In the genomic region with DNA sequence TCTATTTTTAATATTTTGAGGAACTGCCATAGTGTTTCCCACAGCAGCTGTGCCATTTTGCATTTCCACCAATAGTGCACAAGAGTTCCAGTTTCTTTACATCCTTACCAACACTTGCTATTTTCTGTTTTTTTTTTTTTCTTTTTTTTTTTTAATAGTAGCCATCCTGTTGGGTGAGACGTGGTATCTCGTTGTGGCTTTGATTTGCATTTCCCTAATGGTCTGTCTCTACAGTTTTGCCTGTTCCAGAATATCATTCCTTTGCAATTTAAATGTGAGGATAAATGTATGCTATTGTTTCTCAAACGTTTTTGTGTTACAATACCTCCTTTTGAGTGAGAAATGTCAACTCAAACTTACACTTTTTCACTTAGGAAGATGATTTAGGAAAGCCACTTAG, we compare ENCODE assay signal across 20 cellular contexts. TPM values are rescaled to one million over a fixed set of nuclear protein-coding genes. Genes with fewer than 3 reads are reported as not detected.
"Had no signal": no experiment of that assay in that cellular context is flagged by ENCODE, and none has a peak within 500 bp of the region (broad histone marks: within the 10 kb centered on the region; RNA-seq: fewer than 3 reads in every experiment).

No MANE protein-coding gene starts in this region.

- H3K4me2 ChIP-seq: neural progenitor cell, smooth muscle cell had no signal

- H3K4me3 ChIP-seq: esophagus squamous epithelium, lung, neural progenitor cell, pancreas, smooth muscle cell, suprapubic skin, tibial artery, upper lobe of left lung, uterus had no signal

- ATAC-seq: left cardiac atrium; left ventricle myocardium superior; natural killer cell treated with Interleukin-12 subunit alpha and Interleukin-12 subunit beta and Interleukin-15 and Interleukin-18, amount 100 ng/mL, for 72 hours; right cardiac atrium had no signal

- FAIRE-seq: kidney, pancreas had no signal

- H3K9me3 ChIP-seq: esophagus squamous epithelium, pancreas, suprapubic skin, tibial artery, upper lobe of left lung, uterus had no signal

- H3K36me3 ChIP-seq: uterus had no signal

- H3K9ac ChIP-seq: neural progenitor cell had no signal

- H3K4me1 ChIP-seq: esophagus squamous epithelium, neural progenitor cell, pancreas, suprapubic skin, tibial artery, upper lobe of left lung, uterus had no signal

- DNase-seq: esophagus squamous epithelium; foreskin fibroblast; kidney; left cardiac atrium; left ventricle myocardium superior; mesenchymal stem cell; pancreas; right cardiac atrium; stimulated activated CD4-positive, alpha-beta T cell treated with anti-CD3 and anti-CD28 coated beads, Interleukin-2, amount 100 ng/mL, for 48 hours; stimulated activated naive CD4-positive, alpha-beta T cell treated with Interleukin-2 at 50 U/mL for 16 hours; tibial artery; upper lobe of left lung; uterus had no signal

- H3K27me3 ChIP-seq: esophagus squamous epithelium, neural progenitor cell, pancreas, suprapubic skin, tibial artery, upper lobe of left lung, uterus had no signal

- H3K27ac ChIP-seq: esophagus squamous epithelium, neural progenitor cell, suprapubic skin, tibial artery, upper lobe of left lung, uterus had no signal

- H2AFZ ChIP-seq: neural progenitor cell had no signal

RNA-seq across cellular contexts. Expression of a gene that starts 41.0 kb away (rescaled TPM):
- total RNA-seq: epithelial cell of proximal tubule, progenitor cell of endocrine pancreas, smooth muscle cell had no signal
